1 cellular context compared by ENCODE assay signal in genomic region chr12:104670439-104671406, GRCh38.
A peak's percentile ranks its signal among the peaks of the same experiment; 100 is the strongest.
TF ChIP-seq lines count a peak whose summit lies in the region.

No MANE protein-coding gene starts in this region.

TF ChIP-seq in GM12878, 131 proteins besides CTCF, POLR2A, EP300 and RAD21 (continued from another document and continues in another):
- TF ChIP-seq RFX5 (IDR thresholded peaks at IDR 0.05; ENCODE audit: low read depth, low read length) = no peak
- no peak for TF ChIP-seq ZSCAN29 (IDR thresholded peaks at IDR 0.05)
- TF ChIP-seq ZBTB33 (IDR thresholded peaks at IDR 0.05) = no peak
- no peak for TF ChIP-seq ESRRA (IDR thresholded peaks at IDR 0.05; ENCODE audit: low read length)
- TF ChIP-seq ATF2 (IDR thresholded peaks at IDR 0.05; ENCODE audit: low read length) = no peak
- TF ChIP-seq SPI1 (IDR thresholded peaks at IDR 0.05; ENCODE audit: borderline replicate concordance, insufficient read depth, low read depth, low read length) = no peak
- TF ChIP-seq FOXK2 (IDR thresholded peaks at IDR 0.05) = no peak
- no peak for TF ChIP-seq STAT1 (conservative IDR thresholded peaks at IDR 0.05)
- TF ChIP-seq KDM1A (IDR thresholded peaks at IDR 0.05; ENCODE audit: borderline replicate concordance) = no peak
- TF ChIP-seq PRDM15 (CRISPR knock-in tag; IDR thresholded peaks at IDR 0.05) = no peak
- TF ChIP-seq POLR2AphosphoS2 (IDR thresholded peaks at IDR 0.05; ENCODE audit: low read depth, low read length) = no peak
- TF ChIP-seq HCFC1 (IDR thresholded peaks at IDR 0.05; ENCODE audit: low read length) = no peak
- no peak for TF ChIP-seq MEF2B (IDR thresholded peaks at IDR 0.05; ENCODE audit: partially characterized antibody, poor library complexity, severe bottlenecking)
- TF ChIP-seq ASH2L (IDR thresholded peaks at IDR 0.05; ENCODE audit: borderline replicate concordance, low read depth) = no peak
- no peak for TF ChIP-seq MYB (IDR thresholded peaks at IDR 0.05; ENCODE audit: borderline replicate concordance, low read depth, low read length)
- no peak for TF ChIP-seq ZNF24 (IDR thresholded peaks at IDR 0.05)
- TF ChIP-seq IRF4 (IDR thresholded peaks at IDR 0.05; ENCODE audit: low read depth, low read length) = peak; percentile 22; the same call in 1 of the 2 replicates
- no peak for TF ChIP-seq SUPT20H (IDR thresholded peaks at IDR 0.05; ENCODE audit: borderline replicate concordance, control insufficient read depth, low read depth, low read length)
- no peak for TF ChIP-seq TARDBP (IDR thresholded peaks at IDR 0.05; ENCODE audit: borderline replicate concordance)
- no peak for TF ChIP-seq PAX8 (IDR thresholded peaks at IDR 0.05)
- TF ChIP-seq FOXM1 (IDR thresholded peaks at IDR 0.05; ENCODE audit: low read depth, low read length) = no peak
- TF ChIP-seq DPF2 (IDR thresholded peaks at IDR 0.05) = no peak
- no peak for TF ChIP-seq HSF1 (IDR thresholded peaks at IDR 0.05; ENCODE audit: low read depth, low read length)
- TF ChIP-seq CHD2 (IDR thresholded peaks at IDR 0.05; ENCODE audit: borderline replicate concordance, low read depth, low read length) = no peak
- TF ChIP-seq SMAD5 (IDR thresholded peaks at IDR 0.05; ENCODE audit: low read depth) = no peak; the same call in 1 of the 2 replicates
- TF ChIP-seq STAT3 (IDR thresholded peaks at IDR 0.05; ENCODE audit: low read depth, low read length) = no peak
- no peak for TF ChIP-seq USF1 (IDR thresholded peaks at IDR 0.05; ENCODE audit: borderline replicate concordance, extremely low read length, insufficient read depth, low read depth, low read length)
- peak; percentile 57 for TF ChIP-seq MTA2 (IDR thresholded peaks at IDR 0.05; ENCODE audit: low read depth)
- no peak; the same call in 1 of the 3 replicates for TF ChIP-seq POU2F2 (IDR thresholded peaks at IDR 0.05; ENCODE audit: borderline replicate concordance, low read depth, low read length)
- TF ChIP-seq ZNF207 (IDR thresholded peaks at IDR 0.05; ENCODE audit: borderline replicate concordance) = no peak
- no peak for TF ChIP-seq HDAC6 (IDR thresholded peaks at IDR 0.05; ENCODE audit: unreplicated experiment)
- peak; percentile 96 for TF ChIP-seq BCL3 (IDR thresholded peaks at IDR 0.05; ENCODE audit: borderline replicate concordance, insufficient read depth, low read depth, low read length, poor library complexity, severe bottlenecking)
- 0 out of 2 replicates have a peak, but pooled peaks have one; percentile 0 for TF ChIP-seq JUND (IDR thresholded peaks at IDR 0.05; ENCODE audit: low read depth, low read length)
- TF ChIP-seq ZNF384 (IDR thresholded peaks at IDR 0.05; ENCODE audit: borderline replicate concordance, low read depth, low read length) = no peak
- TF ChIP-seq SREBF1 (IDR thresholded peaks at IDR 0.05; ENCODE audit: low read length) = no peak
- TF ChIP-seq ZNF274 (IDR thresholded peaks at IDR 0.05; ENCODE audit: insufficient read depth, insufficient read length) = no peak
- TF ChIP-seq JUNB (IDR thresholded peaks at IDR 0.05) = no peak
- peak; percentile 98 for TF ChIP-seq NBN (IDR thresholded peaks at IDR 0.05)
- TF ChIP-seq MAX (IDR thresholded peaks at IDR 0.05; ENCODE audit: low read depth, low read length) = no peak
- no peak for TF ChIP-seq USF2 (IDR thresholded peaks at IDR 0.05; ENCODE audit: borderline replicate concordance, low read depth, low read length)
- TF ChIP-seq ZBTB40 (IDR thresholded peaks at IDR 0.05; ENCODE audit: borderline replicate concordance) = no peak
- TF ChIP-seq ZZZ3 (IDR thresholded peaks at IDR 0.05; ENCODE audit: control insufficient read depth, insufficient read length, low read depth) = no peak
- no peak for TF ChIP-seq YY1 (IDR thresholded peaks at IDR 0.05; ENCODE audit: low read depth, low read length)
- no peak for TF ChIP-seq CBX3 (IDR thresholded peaks at IDR 0.05; ENCODE audit: borderline replicate concordance, low read depth)
